17 cellular contexts compared by ENCODE assay signal in genomic region chr2:206531996-206532543, GRCh38.
DNase-seq lines count a peak whose midpoint lies in the region; TF ChIP-seq lines count a peak whose summit lies in the region.
"Had no signal": no experiment of that assay in that cellular context is flagged by ENCODE, and none has a peak within 500 bp of the region (broad histone marks: within the 10 kb centered on the region; RNA-seq: fewer than 3 reads in every experiment).

No MANE protein-coding gene starts in this region.

- no peaks in the 10 kb centered on the region for H3K9me2 ChIP-seq in MM.1S (replicated peaks; ENCODE audit: insufficient read depth, low read length)

- H2AFZ ChIP-seq in MM.1S (ENCODE audit: low read length), result no peak overlapping the region

- peaks cover 22% of the 10 kb centered on the region for H3F3A ChIP-seq in MM.1S (ENCODE audit: insufficient read depth, low read length)

- H4K20me1 ChIP-seq in MM.1S (ENCODE audit: insufficient read depth, low read length), result no peaks in the 10 kb centered on the region

- H3K4me2 ChIP-seq in MM.1S (ENCODE audit: low read depth, low read length), result no peak overlapping the region

- no peak overlapping the region for H3K9ac ChIP-seq in MM.1S (ENCODE audit: low read length)

- no peaks in the 10 kb centered on the region for H3K79me2 ChIP-seq in MM.1S (ENCODE audit: low read length)

- no peak overlapping the region for H3K27ac ChIP-seq in MM.1S (ENCODE audit: low read length)
- H3K27ac ChIP-seq: epithelial cell of prostate, prostate gland had no signal

- peaks cover 40% of the 10 kb centered on the region for H3K4me1 ChIP-seq in MM.1S (ENCODE audit: low read length)
- H3K4me1 ChIP-seq: prostate gland had no signal

- H3K27me3 ChIP-seq in MM.1S (replicated peaks; ENCODE audit: insufficient read depth, low read length), result no peaks in the 10 kb centered on the region

- no peaks in the 10 kb centered on the region for H3K9me3 ChIP-seq in MM.1S (replicated peaks; ENCODE audit: insufficient read depth, low read length)
- H3K9me3 ChIP-seq: prostate gland had no signal

- DNase-seq in DMS 273 (lab: John Stamatoyannopoulos, UW; ENCODE audit: unreplicated experiment), result peak; percentile 81
- DNase-seq in MM.1S, result peak; percentile 35
- DNase-seq in cerebellar cortex (ENCODE audit: low spot score), result peak; percentile 12
- DNase-seq in medulla oblongata (ENCODE audit: extremely low spot score), result peak; percentile 5
- DNase-seq in central memory CD4-positive, alpha-beta T cell, result no peak
- no peak for DNase-seq in T-helper 1 cell
- DNase-seq in LoVo (ENCODE audit: low spot score), result no peak
- no peak for DNase-seq in COLO829 (ENCODE audit: low spot score)
- DNase-seq: activated CD4-positive, alpha-beta T cell treated with anti-CD3 and anti-CD28 coated beads, Interleukin-2, amount 50 U/mL, for 1 hour; GF-D8; NCI-H1930; stimulated activated CD4-positive, alpha-beta T cell treated with anti-CD3 and anti-CD28 coated beads, Interleukin-4, amount 100 ng/mL, for 24 hours; stimulated activated naive CD4-positive, alpha-beta T cell; T-helper 2 cell had no signal

- TF ChIP-seq CTCF in MM.1S (IDR thresholded peaks at IDR 0.05; ENCODE audit: low read length), result no peak

- H3K36me3 ChIP-seq in MM.1S (replicated peaks; ENCODE audit: insufficient read depth, low read length), result no peaks in the 10 kb centered on the region
- H3K36me3 ChIP-seq: prostate gland had no signal

- no peak overlapping the region for H3K4me3 ChIP-seq in MM.1S (ENCODE audit: low read length)
- H3K4me3 ChIP-seq: K562, prostate gland had no signal

Comparison
In these comparisons a context has a peak if more than half of its experiments do, and no peak if none do; other contexts are left out.
1. DNase-seq: peak in DMS 273 (single experiment), MM.1S (single experiment), cerebellar cortex (single experiment) and medulla oblongata (single experiment); none in central memory CD4-positive, alpha-beta T cell (single experiment), T-helper 1 cell (0 of 5), LoVo (single experiment) and COLO829 (single experiment).